1 cellular context compared by ENCODE assay signal in the genomic region with DNA sequence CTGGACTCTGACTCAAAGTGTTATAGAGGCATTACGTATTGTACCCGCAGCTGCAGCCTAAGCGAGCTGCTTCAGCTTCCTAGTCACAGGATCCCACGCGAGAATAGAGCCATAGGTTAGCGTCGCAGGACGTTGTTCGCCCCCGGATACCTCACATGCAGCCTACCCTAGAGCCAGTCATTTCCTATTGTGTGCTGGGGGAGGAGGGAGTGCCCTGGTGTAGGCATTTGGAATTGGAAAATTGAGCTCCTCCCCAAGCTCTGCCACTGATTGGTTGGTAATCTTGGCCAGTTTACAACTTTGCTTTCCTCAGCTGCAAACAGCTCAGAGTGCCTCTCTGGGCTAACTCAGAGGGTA.
TF ChIP-seq lines count a peak whose summit lies in the region.

No MANE protein-coding gene starts in this region.

TF ChIP-seq in H1, 55 proteins besides CTCF, POLR2A, EP300 and RAD21:
- no peak; the same call in 1 of the 2 replicates for TF ChIP-seq POLR2AphosphoS5 (IDR thresholded peaks at IDR 0.05; ENCODE audit: low read depth, low read length)
- 0 out of 2 replicates have a peak, but pooled peaks have one; percentile 28 for TF ChIP-seq PHF8 (conservative IDR thresholded peaks at IDR 0.05; ENCODE audit: low read depth, low read length)
- TF ChIP-seq EGR1 (IDR thresholded peaks at IDR 0.05; ENCODE audit: borderline replicate concordance, low read depth, low read length) = no peak
- TF ChIP-seq CBX5 (IDR thresholded peaks at IDR 0.05; ENCODE audit: low read depth, low read length) = no peak
- no peak for TF ChIP-seq NANOG (IDR thresholded peaks at IDR 0.05; ENCODE audit: insufficient read depth, low read depth, low read length, poor library complexity, severe bottlenecking)
- TF ChIP-seq ZNF274 (IDR thresholded peaks at IDR 0.05; ENCODE audit: borderline replicate concordance, extremely low read depth, low read length) = no peak
- no peak for TF ChIP-seq SP4 (IDR thresholded peaks at IDR 0.05; ENCODE audit: low read length)
- no peak for TF ChIP-seq BCL11A (IDR thresholded peaks at IDR 0.05; ENCODE audit: low read depth in 2 of 2, low read length in 2 of 2)
- no peak for TF ChIP-seq JUN (IDR thresholded peaks at IDR 0.05; ENCODE audit: low read depth, low read length)
- 0 out of 2 replicates have a peak, but pooled peaks have one; percentile 37 for TF ChIP-seq TAF1 (IDR thresholded peaks at IDR 0.05; ENCODE audit: low read depth, low read length)
